In genomic region chr19:23249911-23250649, GRCh38 we compare ENCODE assay signal across 8 cellular contexts. TPM values are rescaled to one million over a fixed set of nuclear protein-coding genes. Genes with fewer than 3 reads are reported as not detected.
DNase-seq lines count a peak whose midpoint lies in the region; ATAC-seq and TF ChIP-seq lines count a peak whose summit lies in the region.

TSS of gene ZNF724 (minus strand) at chr19:23250394. CDS start at chr19:23250242, 152 bp downstream.

- peak; percentile 77 to 97 (median 89) for DNase-seq in CD4-positive, CD25-positive, alpha-beta regulatory T cell
- DNase-seq in NK-92 (lab: John Stamatoyannopoulos, UW; ENCODE audit: unreplicated experiment) (peak; percentile 46), lung (ENCODE audit: low spot score) (peak; percentile 95)
- DNase-seq in activated CD8-positive, alpha-beta memory T cell treated with anti-CD3 and anti-CD28 coated beads for 1 hour (ENCODE audit: extremely low read depth in 1 of 2, low read depth in 1 of 2): peak; percentile 65 to 70
- peak; percentile 80 for DNase-seq in effector CD8-positive, alpha-beta T cell (lab: John Stamatoyannopoulos, UW)
- peak; percentile 75 to 85 (median 81) for DNase-seq in stimulated activated CD4-positive, alpha-beta T cell treated with anti-CD3 and anti-CD28 coated beads, TNF-alpha, amount 100 ng/mL, for 24 hours (ENCODE audit: low read depth in 3 of 3)

- peak within 1 kb of the TSS; percentile 79 for H3K4me3 ChIP-seq in CD4-positive, CD25-positive, alpha-beta regulatory T cell (ENCODE audit: low read depth, low read length)
- H3K4me3 ChIP-seq in lung: peak within 1 kb of the TSS; percentile 60

- no peak for TF ChIP-seq CTCF in lung (IDR thresholded peaks at IDR 0.05; ENCODE audit: control extremely low read depth, extremely low read depth)

- H3K27ac ChIP-seq in CD4-positive, CD25-positive, alpha-beta regulatory T cell (ENCODE audit: insufficient read depth, low read length, poor library complexity, severe bottlenecking): peak within 1 kb of the TSS; percentile 69
- peak within 1 kb of the TSS; percentile 51 to 59 for H3K27ac ChIP-seq in lung (ENCODE audit: low read depth in 1 of 2, low read length in 1 of 2)

- H3K4me1 Mint-ChIP-seq in CD4-positive, CD25-positive, alpha-beta regulatory T cell: peaks cover 6 to 23% (median 12%) of the 10 kb centered on the region in 4 donors

- no peaks in the 10 kb centered on the region for H3K27me3 ChIP-seq in CD4-positive, CD25-positive, alpha-beta regulatory T cell (ENCODE audit: control insufficient read depth, insufficient read depth, low read length)
- no peaks in the 10 kb centered on the region for H3K27me3 ChIP-seq in lung (ENCODE audit: control insufficient read depth, insufficient read depth)

- no peaks in the 10 kb centered on the region for H3K36me3 ChIP-seq in CD4-positive, CD25-positive, alpha-beta regulatory T cell (ENCODE audit: control insufficient read depth, insufficient read depth, low read length)
- H3K36me3 ChIP-seq in lung (ENCODE audit: control insufficient read depth in 2 of 2, insufficient read depth in 2 of 2, low read length in 2 of 2): no peaks in the 10 kb centered on the region

- ATAC-seq in CD4-positive, CD25-positive, alpha-beta regulatory T cell (ENCODE audit: low read depth in 2 of 2): peak; percentile 100
- peak; percentile 98 for ATAC-seq in GM19452 (IDR thresholded peaks at IDR 0.05; ENCODE audit: unreplicated experiment)
- ATAC-seq in HG03575 (IDR thresholded peaks at IDR 0.05; ENCODE audit: extremely low read depth, insufficient number of reproducible peaks, low FRiP score, unreplicated experiment): peak; percentile 90
- peak; percentile 99 for ATAC-seq in lung (ENCODE audit: insufficient read depth, low FRiP score)

- peaks cover 0 to 2% (median 0%) of the 10 kb centered on the region in 7 donors for H3K9me3 Mint-ChIP-seq in CD4-positive, CD25-positive, alpha-beta regulatory T cell

- H3K9me3 ChIP-seq in CD4-positive, CD25-positive, alpha-beta regulatory T cell (ENCODE audit: control insufficient read depth in 2 of 2, low read length in 2 of 2): peaks cover 0 to 4% of the 10 kb centered on the region in 2 experiments
- H3K9me3 ChIP-seq in lung (ENCODE audit: control insufficient read depth in 2 of 2, insufficient read depth in 1 of 2, low read length in 1 of 2): no peaks in the 10 kb centered on the region

- peaks cover 6% of the 10 kb centered on the region for H3K36me3 Mint-ChIP-seq in CD4-positive, CD25-positive, alpha-beta regulatory T cell

- peaks cover 4% of the 10 kb centered on the region for H3K4me1 ChIP-seq in CD4-positive, CD25-positive, alpha-beta regulatory T cell (ENCODE audit: control insufficient read depth, insufficient read depth, low read length, poor library complexity, severe bottlenecking)
- peaks cover 0 to 2% of the 10 kb centered on the region in 2 donors for H3K4me1 ChIP-seq in lung (ENCODE audit: control insufficient read depth in 2 of 2, insufficient read depth in 2 of 2, low read length in 2 of 2)

- WGBS in lung, 2 donors: 0 to 1% methylated on average over 32 of the region's 32 CpGs

- peak within 1 kb of the TSS; percentile 96 to 99 (median 98) for H3K4me3 Mint-ChIP-seq in CD4-positive, CD25-positive, alpha-beta regulatory T cell

- H3K27ac Mint-ChIP-seq in CD4-positive, CD25-positive, alpha-beta regulatory T cell: peak within 1 kb of the TSS; percentile 95 to 97 (median 95)

- H3K27me3 Mint-ChIP-seq in CD4-positive, CD25-positive, alpha-beta regulatory T cell: no peaks in the 10 kb centered on the region

RNA-seq across cellular contexts. Expression of gene ZNF724, which starts in this region (rescaled TPM):
- 3.7 TPM for total RNA-seq in CD4-positive, CD25-positive, alpha-beta regulatory T cell
- polyA plus RNA-seq in CD4-positive, CD25-positive, alpha-beta regulatory T cell: 1 to 10 TPM; 1.8 to 2.4 (median 1.9) TPM
- 1 to 10 TPM; 3.4 to 5.3 TPM for total RNA-seq in lung
- under 1 TPM; 0.37 to 0.71 TPM for polyA plus RNA-seq in lung

Comparison
In these comparisons a context has a peak if more than half of its experiments do, and no peak if none do; other contexts are left out.
1. Peak in every context shown above with its lines: DNase-seq, ATAC-seq, H3K4me3 ChIP-seq and H3K27ac ChIP-seq.